Comparison of ENCODE assay signal across 8 cellular contexts in genomic region chr1:3319874-3320245, GRCh38.
DNase-seq lines count a peak whose midpoint lies in the region; ATAC-seq and TF ChIP-seq lines count a peak whose summit lies in the region.

No MANE protein-coding gene starts in this region.

- no peak overlapping the region for H3K4me3 Mint-ChIP-seq in endodermal cell

- TF ChIP-seq CTCF in endodermal cell (conservative IDR thresholded peaks at IDR 0.05), result peak; percentile 87

- no peaks in the 10 kb centered on the region for H3K9me3 Mint-ChIP-seq in endodermal cell

- no peak overlapping the region for H3K4me3 ChIP-seq in Karpas-422 (ENCODE audit: low read length)
- no peak overlapping the region for H3K4me3 ChIP-seq in SJCRH30
- H3K4me3 ChIP-seq in endodermal cell (ENCODE audit: low read length), result no peak overlapping the region
- no peak overlapping the region for H3K4me3 ChIP-seq in muscle layer of duodenum (ENCODE audit: low read depth in 1 of 2, low read length in 2 of 2)

- H3K4me1 Mint-ChIP-seq in endodermal cell, result peaks cover 8% of the 10 kb centered on the region

- no peak overlapping the region for H2AFZ ChIP-seq in Karpas-422 (ENCODE audit: low read length)

- H3K79me2 ChIP-seq in Karpas-422 (ENCODE audit: low read length), result no peaks in the 10 kb centered on the region

- H3K27ac ChIP-seq in Karpas-422 (ENCODE audit: low read length), result no peak overlapping the region
- no peak overlapping the region for H3K27ac ChIP-seq in SJCRH30
- no peak overlapping the region for H3K27ac ChIP-seq in endodermal cell (ENCODE audit: low read depth, low read length)
- peak overlapping the region; percentile 56 for H3K27ac ChIP-seq in muscle layer of duodenum (ENCODE audit: low read length)

- WGBS in endodermal cell (ENCODE audit: insufficient coverage in 1 of 2, insufficient read length in 1 of 2), 2 experiments, result 14 to 33% methylated on average over 2 to 4 of the region's 4 CpGs

- no peak overlapping the region for H3K9ac ChIP-seq in Karpas-422 (ENCODE audit: low read length)
- H3K9ac ChIP-seq in endodermal cell (ENCODE audit: extremely low read depth, low read length, poor library complexity, severe bottlenecking), result no peak overlapping the region

- no peak overlapping the region for H3K4me2 ChIP-seq in Karpas-422 (ENCODE audit: low read depth, low read length, poor library complexity, severe bottlenecking)

- peaks cover under 1% of the 10 kb centered on the region for H3K27me3 Mint-ChIP-seq in endodermal cell (ENCODE audit: insufficient read depth)

- no peaks in the 10 kb centered on the region for H3K36me3 Mint-ChIP-seq in endodermal cell (ENCODE audit: low read depth)

- H3K36me3 ChIP-seq in Karpas-422 (ENCODE audit: insufficient read depth, low read length), result no peaks in the 10 kb centered on the region
- H3K36me3 ChIP-seq in SJCRH30, result no peaks in the 10 kb centered on the region
- H3K36me3 ChIP-seq in endodermal cell (ENCODE audit: control insufficient read depth, insufficient read depth, low read length), result no peaks in the 10 kb centered on the region
- H3K36me3 ChIP-seq in muscle layer of duodenum (ENCODE audit: control insufficient read depth in 1 of 2, insufficient read depth in 2 of 2, low read length in 2 of 2), result no peaks in the 10 kb centered on the region

- H3K9me3 ChIP-seq in Karpas-422 (ENCODE audit: low read length) (no peaks in the 10 kb centered on the region), SJCRH30 (replicated peaks) (no peaks in the 10 kb centered on the region), endodermal cell (ENCODE audit: control insufficient read depth, low read length) (no peaks in the 10 kb centered on the region), muscle layer of duodenum (ENCODE audit: control insufficient read depth in 1 of 2, low read length in 2 of 2) (no peaks in the 10 kb centered on the region)

- H4K20me1 ChIP-seq in Karpas-422 (ENCODE audit: insufficient read depth, low read depth, low read length), result no peaks in the 10 kb centered on the region

- DNase-seq in activated CD4-positive, CD25-positive, alpha-beta regulatory T cell treated with anti-CD3 and anti-CD28 coated beads, Interleukin-2, amount 50 U/mL, for 72 hours, result peak; percentile 35
- no peak for DNase-seq in activated CD4-positive, CD25-positive, alpha-beta regulatory T cell (lab: John Stamatoyannopoulos, UW)
- DNase-seq in Karpas-422 (peak; percentile 88), SJCRH30 (peak; percentile 58 to 83), endodermal cell (peak; percentile 89)

- H3K4me1 ChIP-seq in Karpas-422 (ENCODE audit: low read length) (no peaks in the 10 kb centered on the region), SJCRH30 (peaks cover 11% of the 10 kb centered on the region), endodermal cell (ENCODE audit: control insufficient read depth, insufficient read depth, low read length) (peaks cover 7% of the 10 kb centered on the region), muscle layer of duodenum (ENCODE audit: control insufficient read depth in 1 of 2, insufficient read depth in 2 of 2, low read length in 2 of 2) (peaks cover 4 to 13% of the 10 kb centered on the region in 2 donors)

- ATAC-seq in HG03039 (IDR thresholded peaks at IDR 0.05; ENCODE audit: unreplicated experiment) (no peak), HG02840 (IDR thresholded peaks at IDR 0.05; ENCODE audit: low FRiP score, unreplicated experiment) (no peak)

- no peaks in the 10 kb centered on the region for H3K9me2 ChIP-seq in Karpas-422 (replicated peaks; ENCODE audit: insufficient read depth, low read length)

- no peak overlapping the region for H3K27ac Mint-ChIP-seq in endodermal cell

- H3K27me3 ChIP-seq in Karpas-422 (ENCODE audit: low read length) (no peaks in the 10 kb centered on the region), SJCRH30 (peaks cover 4% of the 10 kb centered on the region; the same call in 1 of the 2 replicates), endodermal cell (ENCODE audit: control insufficient read depth, insufficient read depth, low read length, poor library complexity, severe bottlenecking) (peaks cover 7% of the 10 kb centered on the region), muscle layer of duodenum (ENCODE audit: low read depth, low read length) (no peaks in the 10 kb centered on the region)

Comparison
In these comparisons a context has a peak if more than half of its experiments do, and no peak if none do; other contexts are left out.
1. DNase-seq: peak in activated CD4-positive, CD25-positive, alpha-beta regulatory T cell treated with anti-CD3 and anti-CD28 coated beads, Interleukin-2, amount 50 U/mL, for 72 hours (single experiment), Karpas-422 (single experiment), SJCRH30 (2 of 2) and endodermal cell (single experiment); none in activated CD4-positive, CD25-positive, alpha-beta regulatory T cell (0 of 4).